ENCODE assay signal across 10 cellular contexts in the genomic region with DNA sequence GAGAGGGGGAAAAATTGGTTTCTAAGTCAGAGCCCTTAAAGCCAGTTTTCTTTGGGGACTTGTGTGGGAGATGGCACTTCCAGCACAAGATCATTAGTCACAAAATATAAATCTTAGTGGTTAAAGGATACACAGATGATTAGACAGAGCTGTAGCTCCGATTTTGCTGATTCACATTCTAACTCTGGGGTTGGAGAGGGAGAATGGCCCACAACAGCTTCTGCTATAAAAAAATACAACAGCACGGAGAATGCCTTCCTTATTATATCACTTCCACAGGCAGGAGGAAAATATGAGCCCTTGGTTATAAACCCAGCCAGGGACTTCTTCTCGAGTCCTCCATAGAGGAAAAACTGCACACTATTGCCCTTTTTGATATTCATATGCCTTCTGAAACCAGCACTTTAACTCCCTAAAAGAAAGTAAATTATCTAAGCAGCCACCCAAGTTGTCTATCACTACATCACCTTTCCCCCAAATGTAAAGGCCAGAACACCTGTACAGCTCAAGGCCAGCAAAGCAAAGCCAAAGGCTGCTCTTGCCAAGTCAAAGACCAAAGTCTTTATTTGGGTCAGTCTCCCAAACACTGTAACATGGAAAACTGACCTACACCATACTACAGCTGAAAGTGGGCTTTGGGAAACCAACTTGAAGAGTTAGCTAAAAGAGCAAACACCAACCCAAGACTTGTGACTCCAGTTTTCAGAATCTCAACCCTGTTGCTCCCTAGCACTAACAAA. TPM values are rescaled to one million over a fixed set of nuclear protein-coding genes. Genes with fewer than 3 reads are reported as not detected.
DNase-seq lines count a peak whose midpoint lies in the region; ATAC-seq, FAIRE-seq and TF ChIP-seq lines count a peak whose summit lies in the region.
"Had no signal": no experiment of that assay in that cellular context is flagged by ENCODE, and none has a peak within 500 bp of the region (broad histone marks: within the 10 kb centered on the region; RNA-seq: fewer than 3 reads in every experiment).

No MANE protein-coding gene starts in this region.

- ATAC-seq in HepG2, result peak; percentile 26; the same call in 2 of the 3 replicates
- ATAC-seq in GM21576 (IDR thresholded peaks at IDR 0.05; ENCODE audit: unreplicated experiment), result no peak
- ATAC-seq: sciatic nerve had no signal

- FAIRE-seq in HepG2 (lab: Jason Lieb, UNC), result no peak
- no peak for FAIRE-seq in GM12891 (lab: Jason Lieb, UNC)

- peaks cover 50% of the 10 kb centered on the region for H4K20me1 ChIP-seq in HepG2 (ENCODE audit: insufficient read depth, low read length)

- no peak overlapping the region; the same call in none of the 2 replicates for H3K9ac ChIP-seq in HepG2 (ENCODE audit: insufficient read depth, low read depth, low read length)

- H3K27me3 ChIP-seq in breast epithelium, result no peaks in the 10 kb centered on the region
- H3K27me3 ChIP-seq in HepG2 (ENCODE audit: control insufficient read depth in 1 of 2, insufficient read depth in 2 of 2, low read length in 2 of 2), result no peaks in the 10 kb centered on the region
- H3K27me3 ChIP-seq in suprapubic skin, result no peaks in the 10 kb centered on the region

- 95% methylated on average over 3 of the region's 3 CpGs for WGBS in HepG2 (ENCODE audit: low lambda C conversion rate)
- 45% methylated on average over 3 of the region's 3 CpGs for WGBS in suprapubic skin

- H3K9me3 ChIP-seq in breast epithelium (no peaks in the 10 kb centered on the region), HepG2 (ENCODE audit: low read length) (no peaks in the 10 kb centered on the region), suprapubic skin (no peaks in the 10 kb centered on the region)

- H3K27ac ChIP-seq in breast epithelium (peak overlapping the region in 1 of 2 donors; percentile 80), angular gyrus (ENCODE audit: low read depth, low read length) (peak overlapping the region; percentile 33), HepG2 (ENCODE audit: extremely low read length, insufficient read depth, low read length) (peak overlapping the region; percentile 58), suprapubic skin (no peak overlapping the region)

- no peaks in the 10 kb centered on the region for H3K27me3 Mint-ChIP-seq in MCF 10A (ENCODE audit: insufficient read depth, unreplicated experiment)

- H3K27ac Mint-ChIP-seq in MCF 10A (ENCODE audit: low read depth, unreplicated experiment), result peak overlapping the region; percentile 16

- H3K4me1 ChIP-seq in breast epithelium (peaks cover 0 to 7% of the 10 kb centered on the region in 2 donors), HepG2 (ENCODE audit: insufficient read depth, low read length) (peaks cover 100% of the 10 kb centered on the region), suprapubic skin (peaks cover 36% of the 10 kb centered on the region)

- peaks cover 74% of the 10 kb centered on the region for H3K79me2 ChIP-seq in HepG2 (ENCODE audit: insufficient read depth, low read length)

- H2AFZ ChIP-seq in HepG2 (ENCODE audit: low read length), result no peak overlapping the region

- peak overlapping the region; percentile 34 for H3K4me2 ChIP-seq in HepG2 (ENCODE audit: low read depth, low read length)

- no peaks in the 10 kb centered on the region for H3K9me3 Mint-ChIP-seq in MCF 10A (ENCODE audit: unreplicated experiment)

- CTCF ChIA-PET in MCF 10A (lab: Yijun Ruan, JAX) (interaction anchor here (0.6 to 1.4 kb wide), 7 partner anchors 14 to 347 kb away, joined by 3 to 4 read pairs (median 3); no protein-coding TSS in a partner anchor), HepG2 (lab: Yijun Ruan, JAX; ENCODE audit: low intra/inter-chr PET ratio, low total read pairs) (interaction anchor here (0.6 to 1.1 kb wide), 2 partner anchors 17 kb away, joined by 3 read pairs; no protein-coding TSS in a partner anchor)

- BruUV-seq in MCF 10A (replicated peaks; lab: Mats Ljungman, UMichigan) (no TSS peak), HepG2 (replicated peaks; lab: Mats Ljungman, UMichigan) (no TSS peak)

- H3K36me3 ChIP-seq in breast epithelium (peaks cover 4% of the 10 kb centered on the region), HepG2 (replicated peaks in 1 of 2; ENCODE audit: control insufficient read depth in 1 of 2, insufficient read depth in 2 of 2, low read length in 2 of 2) (peaks cover 13 to 41% of the 10 kb centered on the region in 2 experiments), suprapubic skin (peaks cover 32% of the 10 kb centered on the region)

- DNase-seq in MCF 10A (ENCODE audit: unreplicated experiment) (no peak), breast epithelium (ENCODE audit: low spot score in 2 of 2) (no peak), HepG2 (ENCODE audit: low spot score) (no peak), suprapubic skin (ENCODE audit: low spot score in 2 of 2) (no peak), C1 segment of cervical spinal cord (lab: John Stamatoyannopoulos, UW) (no peak), GM12891 (ENCODE audit: insufficient read length, low spot score) (no peak)
- DNase-seq: NCI-H524 treated with DMSO at 0.1 percent for 48 hours had no signal

- TF ChIP-seq RAD21 in HepG2 (CRISPR knock-in tag; IDR thresholded peaks at IDR 0.05), result no peak

- TF ChIP-seq CTCF in MCF 10A (IDR thresholded peaks at IDR 0.05; ENCODE audit: unreplicated experiment) (no peak), breast epithelium (IDR thresholded peaks at IDR 0.05) (no peak), HepG2 (CRISPR knock-in tag; IDR thresholded peaks at IDR 0.05) (no peak), suprapubic skin (IDR thresholded peaks at IDR 0.05) (no peak)

- TF ChIP-seq POLR2A in breast epithelium (IDR thresholded peaks at IDR 0.05) (no peak), HepG2 (IDR thresholded peaks at IDR 0.05; ENCODE audit: insufficient read depth in 1 of 2, low read depth in 2 of 2, low read length in 2 of 2) (no peak), suprapubic skin (IDR thresholded peaks at IDR 0.05) (no peak), GM12891 (IDR thresholded peaks at IDR 0.05; ENCODE audit: low read depth, low read length) (no peak)

- POLR2A ChIA-PET in MCF 10A (lab: Yijun Ruan, JAX) (interaction anchor here (1.3 to 1.6 kb wide), 3 partner anchors 9 to 13 kb away, joined by 4 to 5 read pairs (median 4); partner anchors contain the start of genes MRPL14 and TMEM63B), HepG2 (lab: Yijun Ruan, JAX) (interaction anchor here (0.6 to 1.7 kb wide), 5 partner anchors 11 to 130 kb away, joined by 3 to 5 read pairs (median 4); partner anchors contain the start of genes HSP90AB1, MRPL14, SLC29A1 and TMEM63B)

- in situ Hi-C loops in HepG2 (cut with HindIII; ENCODE audit: extremely low pct_ligation_motif_present, low pct_unique_long_range_greater_than_20kb), result no loop called here

- H3K4me3 ChIP-seq in breast epithelium (no peak overlapping the region), HepG2 (replicated peaks in 1 of 3; ENCODE audit: insufficient read depth in 1 of 3, low read depth in 2 of 3, low read length in 3 of 3) (no peak overlapping the region), suprapubic skin (no peak overlapping the region)

- intact Hi-C loops in MCF 10A (cut with micrococcal nuclease) (no loop called here), breast epithelium (cut with DNase I; ENCODE audit: low total_unique reads) (no loop called here), HepG2 (cut with micrococcal nuclease; ENCODE audit: unreplicated experiment) (no loop called here)

- TF ChIP-seq EP300 in HepG2 (IDR thresholded peaks at IDR 0.05; ENCODE audit: low read depth in 2 of 2, low read length in 2 of 2) (0 out of 4 replicates have a peak, but pooled peaks of 1 of the 2 experiments have one; percentile 27), HepG2 (CRISPR knock-in tag; IDR thresholded peaks at IDR 0.05; ENCODE audit: borderline replicate concordance) (no peak), suprapubic skin (IDR thresholded peaks at IDR 0.05) (no peak)

- H3K4me3 Mint-ChIP-seq in MCF 10A (ENCODE audit: unreplicated experiment), result no peak overlapping the region

- peaks cover 43% of the 10 kb centered on the region for H3K36me3 Mint-ChIP-seq in MCF 10A (ENCODE audit: insufficient read depth, unreplicated experiment)

- H3K4me1 Mint-ChIP-seq in MCF 10A (ENCODE audit: insufficient read depth, unreplicated experiment), result peaks cover 44% of the 10 kb centered on the region

RNA-seq across cellular contexts. Expression of gene MRPL14, which starts 10.4 kb away (rescaled TPM):
- 47.6 and 66.8 TPM in 2 replicates for total RNA-seq in MCF 10A (2022)
- 10 to 100 TPM; 24.6 to 55.7 (median 30.4) TPM for total RNA-seq in breast epithelium
- total RNA-seq in HepG2 (2016; rRNA removed; fragmentation: Illumina TruSeq; extraction: Trizol), result 178 and 191 TPM in 2 replicates
- total RNA-seq in HepG2 (2016; cell fraction: cytosol; rRNA removed; fragmentation: Illumina TruSeq; extraction: Trizol; ENCODE audit: low read depth), result 169 and 189 TPM in 2 replicates
- 186 and 208 TPM in 2 replicates for total RNA-seq in HepG2 (2016; cell fraction: insoluble cytoplasmic fraction; rRNA removed; fragmentation: Illumina TruSeq; extraction: Trizol)
- total RNA-seq in HepG2 (2016; cell fraction: membrane; rRNA removed; fragmentation: Illumina TruSeq; extraction: Trizol), result 148 and 200 TPM in 2 replicates
- total RNA-seq in HepG2 (2016; cell fraction: nucleus; rRNA removed; fragmentation: Illumina TruSeq; extraction: Trizol), result 65.1 and 65.8 TPM in 2 replicates
- polyA plus RNA-seq in HepG2 (2011; rRNA removed), result 157 and 166 TPM in 2 replicates
- 144 and 170 TPM in 2 replicates for polyA plus RNA-seq in HepG2 (2011; cell fraction: cytosol; rRNA removed)
- 42.8 and 46.0 TPM in 2 replicates for polyA plus RNA-seq in HepG2 (2011; cell fraction: nucleus; rRNA removed)
- 135 and 137 TPM in 2 replicates for polyA plus RNA-seq in HepG2 (2012)
- 114 and 150 TPM in 2 replicates for polyA plus RNA-seq in HepG2 (2016; cell fraction: cytosol; fragmentation: Illumina TruSeq; extraction: Trizol; ENCODE audit: low read depth)
- polyA plus RNA-seq in HepG2 (2016; cell fraction: insoluble cytoplasmic fraction; fragmentation: Illumina TruSeq; extraction: Trizol; ENCODE audit: low read depth), result 163 and 186 TPM in 2 replicates
- 111 and 143 TPM in 2 replicates for polyA plus RNA-seq in HepG2 (2016; cell fraction: membrane; fragmentation: Illumina TruSeq; extraction: Trizol; ENCODE audit: low read depth)
- polyA plus RNA-seq in HepG2 (2016; cell fraction: nucleus; fragmentation: Illumina TruSeq; extraction: Trizol; ENCODE audit: insufficient read depth, low read depth), result 92.9 and 98.5 TPM in 2 replicates
- 33.2 and 40.9 TPM in 2 replicates for polyA minus RNA-seq in HepG2 (2011; rRNA and poly(A)+ RNA removed; ENCODE audit: low replicate concordance)
- polyA minus RNA-seq in HepG2 (2011; cell fraction: cytosol; rRNA and poly(A)+ RNA removed), result 22.7 and 28.4 TPM in 2 replicates
- polyA minus RNA-seq in HepG2 (2011; cell fraction: nucleus; rRNA and poly(A)+ RNA removed), result 20.0 and 21.5 TPM in 2 replicates
- 10 to 100 TPM; 25.1 to 49.8 (median 44.0) TPM for total RNA-seq in suprapubic skin
- polyA plus RNA-seq in GM12891 (2012; ENCODE audit: low read depth, missing spikeins), result 82.0 TPM

RNA-seq across cellular contexts. Expression of gene TMEM63B, which starts 10.5 kb away (rescaled TPM):
- total RNA-seq in MCF 10A (2022) (22.3 and 22.6 TPM in 2 replicates), breast epithelium (10 to 100 TPM; 16.7 to 21.8 (median 18.9) TPM), HepG2 (2016; rRNA removed; fragmentation: Illumina TruSeq; extraction: Trizol) (13.9 and 27.4 TPM in 2 replicates), suprapubic skin (10 to 100 TPM; 71.5 to 89.0 (median 84.5) TPM)
- total RNA-seq in HepG2 (2016; cell fraction: cytosol; rRNA removed; fragmentation: Illumina TruSeq; extraction: Trizol; ENCODE audit: low read depth), result 5.1 and 5.8 TPM in 2 replicates
- total RNA-seq in HepG2 (2016; cell fraction: insoluble cytoplasmic fraction; rRNA removed; fragmentation: Illumina TruSeq; extraction: Trizol), result 11.4 and 28.3 TPM in 2 replicates
- 14.9 and 15.8 TPM in 2 replicates for total RNA-seq in HepG2 (2016; cell fraction: membrane; rRNA removed; fragmentation: Illumina TruSeq; extraction: Trizol)
- total RNA-seq in HepG2 (2016; cell fraction: nucleus; rRNA removed; fragmentation: Illumina TruSeq; extraction: Trizol), result 28.7 and 33.8 TPM in 2 replicates
- polyA plus RNA-seq in HepG2 (2011; rRNA removed), result 75.8 and 83.8 TPM in 2 replicates
- polyA plus RNA-seq in HepG2 (2011; cell fraction: cytosol; rRNA removed), result 81.0 and 82.0 TPM in 2 replicates
- 185 and 224 TPM in 2 replicates for polyA plus RNA-seq in HepG2 (2011; cell fraction: nucleus; rRNA removed)
- 37.7 and 41.7 TPM in 2 replicates for polyA plus RNA-seq in HepG2 (2012)
- polyA plus RNA-seq in HepG2 (2016; cell fraction: cytosol; fragmentation: Illumina TruSeq; extraction: Trizol; ENCODE audit: low read depth), result 5.0 and 5.6 TPM in 2 replicates
- polyA plus RNA-seq in HepG2 (2016; cell fraction: insoluble cytoplasmic fraction; fragmentation: Illumina TruSeq; extraction: Trizol; ENCODE audit: low read depth), result 13.6 and 16.8 TPM in 2 replicates
- polyA plus RNA-seq in HepG2 (2016; cell fraction: membrane; fragmentation: Illumina TruSeq; extraction: Trizol; ENCODE audit: low read depth), result 10.0 and 10.2 TPM in 2 replicates
- 69.5 and 76.1 TPM in 2 replicates for polyA plus RNA-seq in HepG2 (2016; cell fraction: nucleus; fragmentation: Illumina TruSeq; extraction: Trizol; ENCODE audit: insufficient read depth, low read depth)
- 62.2 and 179 TPM in 2 replicates for polyA minus RNA-seq in HepG2 (2011; rRNA and poly(A)+ RNA removed; ENCODE audit: low replicate concordance)
- 36.8 and 42.0 TPM in 2 replicates for polyA minus RNA-seq in HepG2 (2011; cell fraction: cytosol; rRNA and poly(A)+ RNA removed)
- polyA minus RNA-seq in HepG2 (2011; cell fraction: nucleus; rRNA and poly(A)+ RNA removed), result 36.6 and 36.8 TPM in 2 replicates
- polyA plus RNA-seq in GM12891 (2012; ENCODE audit: low read depth, missing spikeins), result 7.0 TPM

RNA-seq across cellular contexts. Expression of gene CAPN11, which starts 41.8 kb away (rescaled TPM):
- total RNA-seq in MCF 10A (2022) (not detected in 2 replicates), breast epithelium (1 to 10 TPM; 1.1 to 3.8 (median 2.9) TPM), HepG2 (2016; rRNA removed; fragmentation: Illumina TruSeq; extraction: Trizol) (0.07 TPM in 1 of 2 replicates, not detected in the other), suprapubic skin (1 to 10 TPM in 2 of 4 donors, under 1 TPM in 2; 0.45 to 2.5 (median 1.2) TPM)
- total RNA-seq in HepG2 (2016; cell fraction: cytosol; rRNA removed; fragmentation: Illumina TruSeq; extraction: Trizol; ENCODE audit: low read depth), result not detected in 2 replicates
- total RNA-seq in HepG2 (2016; cell fraction: insoluble cytoplasmic fraction; rRNA removed; fragmentation: Illumina TruSeq; extraction: Trizol), result not detected in 2 replicates
- not detected in 2 replicates for total RNA-seq in HepG2 (2016; cell fraction: membrane; rRNA removed; fragmentation: Illumina TruSeq; extraction: Trizol)
- not detected in 2 replicates for total RNA-seq in HepG2 (2016; cell fraction: nucleus; rRNA removed; fragmentation: Illumina TruSeq; extraction: Trizol)
- polyA plus RNA-seq in HepG2 (2011; rRNA removed), result 0.11 and 0.13 TPM in 2 replicates
- polyA plus RNA-seq in HepG2 (2011; cell fraction: cytosol; rRNA removed), result 0.03 and 0.05 TPM in 2 replicates
- 0.71 and 0.74 TPM in 2 replicates for polyA plus RNA-seq in HepG2 (2011; cell fraction: nucleus; rRNA removed)
- polyA plus RNA-seq in HepG2 (2012), result 0.07 and 0.09 TPM in 2 replicates
- not detected in 2 replicates for polyA plus RNA-seq in HepG2 (2016; cell fraction: cytosol; fragmentation: Illumina TruSeq; extraction: Trizol; ENCODE audit: low read depth)
- polyA plus RNA-seq in HepG2 (2016; cell fraction: insoluble cytoplasmic fraction; fragmentation: Illumina TruSeq; extraction: Trizol; ENCODE audit: low read depth), result not detected in 2 replicates
- not detected in 2 replicates for polyA plus RNA-seq in HepG2 (2016; cell fraction: membrane; fragmentation: Illumina TruSeq; extraction: Trizol; ENCODE audit: low read depth)
- not detected in 2 replicates for polyA plus RNA-seq in HepG2 (2016; cell fraction: nucleus; fragmentation: Illumina TruSeq; extraction: Trizol; ENCODE audit: insufficient read depth, low read depth)
- 0.07 TPM in 1 of 2 replicates, not detected in the other for polyA minus RNA-seq in HepG2 (2011; rRNA and poly(A)+ RNA removed; ENCODE audit: low replicate concordance)
- not detected in 2 replicates for polyA minus RNA-seq in HepG2 (2011; cell fraction: cytosol; rRNA and poly(A)+ RNA removed)
- 0.37 TPM in 1 of 2 replicates, not detected in the other for polyA minus RNA-seq in HepG2 (2011; cell fraction: nucleus; rRNA and poly(A)+ RNA removed)
- 1.2 TPM for polyA plus RNA-seq in GM12891 (2012; ENCODE audit: low read depth, missing spikeins)
